10 cellular contexts compared by ENCODE assay signal in genomic region chr12:102740157-102741032, GRCh38.
DNase-seq lines count a peak whose midpoint lies in the region; ATAC-seq and TF ChIP-seq lines count a peak whose summit lies in the region.
"Had no signal": no experiment of that assay in that cellular context is flagged by ENCODE, and none has a peak within 500 bp of the region (broad histone marks: within the 10 kb centered on the region; RNA-seq: fewer than 3 reads in every experiment).

No MANE protein-coding gene starts in this region.

- intact Hi-C loops in left ventricle myocardium superior (cut with micrococcal nuclease) (no loop called here), Right ventricle myocardium inferior (cut with DNase I) (no loop called here), gastrocnemius medialis (cut with DNase I; ENCODE audit: low total_unique reads) (no loop called here)

- no peaks in the 10 kb centered on the region for H3K9me3 ChIP-seq in gastrocnemius medialis
- H3K9me3 ChIP-seq: ascending aorta had no signal

- H3K4me1 ChIP-seq in gastrocnemius medialis: no peaks in the 10 kb centered on the region
- H3K4me1 ChIP-seq: ascending aorta had no signal

- in situ Hi-C loops in gastrocnemius medialis (cut with MboI; ENCODE audit: low sequenced_read_pairs in 4 of 4): no loop called here

- no peaks in the 10 kb centered on the region for H3K36me3 ChIP-seq in gastrocnemius medialis
- H3K36me3 ChIP-seq: ascending aorta had no signal

- no peak for TF ChIP-seq POLR2A in gastrocnemius medialis (IDR thresholded peaks at IDR 0.05)

- H3K27ac ChIP-seq in gastrocnemius medialis: no peak overlapping the region
- H3K27ac ChIP-seq: ascending aorta, skin epidermis had no signal

- DNase-seq in left ventricle myocardium superior (no peak), Right ventricle myocardium inferior (ENCODE audit: missing footprints) (no peak), NCI-H748 (lab: John Stamatoyannopoulos, UW; ENCODE audit: unreplicated experiment) (peak; percentile 61), fibroblast of mammary gland (ENCODE audit: low read depth) (peak; percentile 47), gastrocnemius medialis (no peak)
- DNase-seq in activated CD8-positive, alpha-beta memory T cell treated with anti-CD3 and anti-CD28 coated beads for 24 hours: no peak
- DNase-seq in natural killer cell treated with Interleukin-12 subunit alpha and Interleukin-12 subunit beta and Interleukin-15 and Interleukin-18, amount 100 ng/mL, for 72 hours (ENCODE audit: low spot score): no peak
- no peak for DNase-seq in stimulated activated naive CD4-positive, alpha-beta T cell (lab: John Stamatoyannopoulos, UW)

- H3K9me3 Mint-ChIP-seq in natural killer cell treated with Interleukin-12 subunit alpha and Interleukin-12 subunit beta and Interleukin-15 and Interleukin-18, amount 100 ng/mL, for 72 hours: no peaks in the 10 kb centered on the region

- no peaks in the 10 kb centered on the region for H3K36me3 Mint-ChIP-seq in natural killer cell treated with Interleukin-12 subunit alpha and Interleukin-12 subunit beta and Interleukin-15 and Interleukin-18, amount 100 ng/mL, for 72 hours

- H3K4me3 Mint-ChIP-seq in natural killer cell treated with Interleukin-12 subunit alpha and Interleukin-12 subunit beta and Interleukin-15 and Interleukin-18, amount 100 ng/mL, for 72 hours: no peak overlapping the region

- H3K27ac Mint-ChIP-seq in natural killer cell treated with Interleukin-12 subunit alpha and Interleukin-12 subunit beta and Interleukin-15 and Interleukin-18, amount 100 ng/mL, for 72 hours: no peak overlapping the region

- no peaks in the 10 kb centered on the region for H3K27me3 ChIP-seq in gastrocnemius medialis
- H3K27me3 ChIP-seq: ascending aorta had no signal

- H3K27me3 Mint-ChIP-seq in natural killer cell treated with Interleukin-12 subunit alpha and Interleukin-12 subunit beta and Interleukin-15 and Interleukin-18, amount 100 ng/mL, for 72 hours: no peaks in the 10 kb centered on the region

- TF ChIP-seq CTCF in fibroblast of mammary gland (conservative IDR thresholded peaks at IDR 0.05; ENCODE audit: control insufficient read depth, insufficient read depth, low read depth, low read length): peak; percentile 17
- TF ChIP-seq CTCF in gastrocnemius medialis (IDR thresholded peaks at IDR 0.05 in 4 of 5, conservative IDR thresholded peaks at IDR 0.05 in 1 of 5): no peak

- H3K4me3 ChIP-seq in fibroblast of mammary gland (ENCODE audit: control insufficient read depth, low read depth, low read length) (no peak overlapping the region), gastrocnemius medialis (no peak overlapping the region)
- H3K4me3 ChIP-seq: ascending aorta, skin epidermis had no signal

- ATAC-seq in left ventricle myocardium superior (peak; percentile 27), Right ventricle myocardium inferior (no peak), gastrocnemius medialis (no peak)
- ATAC-seq in natural killer cell treated with Interleukin-12 subunit alpha and Interleukin-12 subunit beta and Interleukin-15 and Interleukin-18, amount 100 ng/mL, for 72 hours: no peak

- H3K4me1 Mint-ChIP-seq in natural killer cell treated with Interleukin-12 subunit alpha and Interleukin-12 subunit beta and Interleukin-15 and Interleukin-18, amount 100 ng/mL, for 72 hours (ENCODE audit: low read depth in 2 of 2): peaks cover 4% of the 10 kb centered on the region in 2 donors

Comparison
In these comparisons a context has a peak if more than half of its experiments do, and no peak if none do; other contexts are left out.
1. DNase-seq: peak in NCI-H748 (single experiment) and fibroblast of mammary gland (single experiment); none in left ventricle myocardium superior (single experiment), Right ventricle myocardium inferior (single experiment), activated CD8-positive, alpha-beta memory T cell treated with anti-CD3 and anti-CD28 coated beads for 24 hours (single experiment), natural killer cell treated with Interleukin-12 subunit alpha and Interleukin-12 subunit beta and Interleukin-15 and Interleukin-18, amount 100 ng/mL, for 72 hours (single experiment), gastrocnemius medialis (0 of 2) and stimulated activated naive CD4-positive, alpha-beta T cell (0 of 6).